8 cellular contexts compared by ENCODE assay signal in genomic region chr1:24384251-24385090, GRCh38. TPM values are rescaled to one million over a fixed set of nuclear protein-coding genes. Genes with fewer than 3 reads are reported as not detected.
DNase-seq lines count a peak whose midpoint lies in the region; ATAC-seq, FAIRE-seq and TF ChIP-seq lines count a peak whose summit lies in the region.

No MANE protein-coding gene starts in this region.

- H3K4me3 Mint-ChIP-seq in CD8-positive, alpha-beta memory T cell = peak overlapping the region in 4 of 7 donors; percentile 48 to 62 (median 57)
- no peak overlapping the region for H3K4me3 Mint-ChIP-seq in activated CD4-positive, alpha-beta memory T cell treated with anti-CD3 and anti-CD28 coated beads for 36 hours

- H3K36me3 ChIP-seq in CD8-positive, alpha-beta memory T cell (ENCODE audit: insufficient read depth, low read length) = no peaks in the 10 kb centered on the region
- H3K36me3 ChIP-seq in heart left ventricle (peaks cover 0 to 22% (median 1%) of the 10 kb centered on the region in 9 donors), upper lobe of right lung (peaks cover under 1% of the 10 kb centered on the region)

- TF ChIP-seq POLR2A in heart left ventricle (IDR thresholded peaks at IDR 0.05) = no peak

- no peak for TF ChIP-seq CTCF in heart left ventricle (IDR thresholded peaks at IDR 0.05)
- no peak for TF ChIP-seq CTCF in upper lobe of right lung (IDR thresholded peaks at IDR 0.05)

- ATAC-seq in heart left ventricle (peak in 3 of 4 donors; percentile 53 to 83 (median 65)), upper lobe of right lung (peak; percentile 86), HG03025 (IDR thresholded peaks at IDR 0.05; ENCODE audit: low FRiP score, unreplicated experiment) (no peak)

- H3K4me1 ChIP-seq in CD8-positive, alpha-beta memory T cell (ENCODE audit: insufficient read depth, low read length) = peaks cover 5% of the 10 kb centered on the region
- H3K4me1 ChIP-seq in heart left ventricle = peaks cover 0 to 18% (median 0%) of the 10 kb centered on the region in 12 donors
- peaks cover 15% of the 10 kb centered on the region for H3K4me1 ChIP-seq in upper lobe of right lung

- no peak for DNase-seq in CD8-positive, alpha-beta memory T cell
- DNase-seq in H4 (ENCODE audit: low spot score) (peak; percentile 58), heart left ventricle (no peak), upper lobe of right lung (no peak), SW 1271 (lab: John Stamatoyannopoulos, UW) (no peak), HTR-8/SVneo (ENCODE audit: insufficient read length, low spot score) (no peak)
- DNase-seq in activated CD4-positive, alpha-beta memory T cell treated with anti-CD3 and anti-CD28 coated beads for 36 hours = peak; percentile 78

- no peak overlapping the region for H3K27ac ChIP-seq in CD8-positive, alpha-beta memory T cell (ENCODE audit: low read depth, low read length)
- H3K27ac ChIP-seq in heart left ventricle = peak overlapping the region in 1 of 12 donors; percentile 69
- H3K27ac ChIP-seq in upper lobe of right lung = peak overlapping the region; percentile 69

- H3K4me1 Mint-ChIP-seq in CD8-positive, alpha-beta memory T cell = peaks cover 12 to 18% (median 16%) of the 10 kb centered on the region in 3 donors
- H3K4me1 Mint-ChIP-seq in activated CD4-positive, alpha-beta memory T cell treated with anti-CD3 and anti-CD28 coated beads for 36 hours (ENCODE audit: low read depth) = peaks cover 26% of the 10 kb centered on the region

- H3K4me3 ChIP-seq in CD8-positive, alpha-beta memory T cell (ENCODE audit: low read length) = no peak overlapping the region
- no peak overlapping the region for H3K4me3 ChIP-seq in heart left ventricle
- H3K4me3 ChIP-seq in upper lobe of right lung = peak overlapping the region; percentile 13

- peaks cover 0 to 18% (median 6%) of the 10 kb centered on the region in 3 donors for H3K36me3 Mint-ChIP-seq in CD8-positive, alpha-beta memory T cell
- peaks cover 5% of the 10 kb centered on the region for H3K36me3 Mint-ChIP-seq in activated CD4-positive, alpha-beta memory T cell treated with anti-CD3 and anti-CD28 coated beads for 36 hours

- intact Hi-C loops in activated CD4-positive, alpha-beta memory T cell treated with anti-CD3 and anti-CD28 coated beads for 36 hours (cut with micrococcal nuclease) = loop anchor here (1.0 to 2.0 kb wide), 3 partner anchors 20 to 64 kb away; no protein-coding TSS in a partner anchor
- intact Hi-C loops in heart left ventricle (cut with DNase I) = loop anchor here in 1 of 10 donors (5.0 to 10.0 kb wide), 2 partner anchors 57 to 90 kb away; no protein-coding TSS in a partner anchor
- intact Hi-C loops in upper lobe of right lung (cut with DNase I) = no loop called here

- POLR2A ChIA-PET in CD8-positive, alpha-beta memory T cell (lab: Charles Lee) = no interaction called here
- POLR2A ChIA-PET in activated CD4-positive, alpha-beta memory T cell treated with anti-CD3 and anti-CD28 coated beads for 36 hours (lab: Charles Lee) = interaction anchor here (0.5 to 2.0 kb wide), 4 partner anchors 33 to 195 kb away, joined by 3 to 4 read pairs (median 4); no protein-coding TSS in a partner anchor

- FAIRE-seq in HTR-8/SVneo (lab: Jason Lieb, UNC) = no peak

- CTCF ChIA-PET in CD8-positive, alpha-beta memory T cell (lab: Charles Lee) = interaction anchor here (0.8 to 2.2 kb wide), 5 partner anchors 18 to 234 kb away, joined by 3 to 9 read pairs (median 4); no protein-coding TSS in a partner anchor
- CTCF ChIA-PET in activated CD4-positive, alpha-beta memory T cell treated with anti-CD3 and anti-CD28 coated beads for 36 hours (lab: Charles Lee) = interaction anchor here (0.7 to 10.2 kb wide), 16 partner anchors 10 to 234 kb away, joined by 3 to 193 read pairs (median 5); partner anchors contain the start of genes IFNLR1, NIPAL3 and STPG1

- WGBS in heart left ventricle, 4 donors = 74 to 81% (median 78%) methylated on average over 11 to 13 of the region's 13 CpGs

- peak overlapping the region in 5 of 8 donors; percentile 15 to 85 (median 36) for H3K27ac Mint-ChIP-seq in CD8-positive, alpha-beta memory T cell
- peak overlapping the region; percentile 68 for H3K27ac Mint-ChIP-seq in activated CD4-positive, alpha-beta memory T cell treated with anti-CD3 and anti-CD28 coated beads for 36 hours

- H3K9me3 Mint-ChIP-seq in CD8-positive, alpha-beta memory T cell = no peaks in the 10 kb centered on the region
- no peaks in the 10 kb centered on the region for H3K9me3 Mint-ChIP-seq in activated CD4-positive, alpha-beta memory T cell treated with anti-CD3 and anti-CD28 coated beads for 36 hours

- no peaks in the 10 kb centered on the region for H3K27me3 ChIP-seq in CD8-positive, alpha-beta memory T cell (ENCODE audit: insufficient read depth, low read length, poor library complexity, severe bottlenecking)
- H3K27me3 ChIP-seq in heart left ventricle = no peaks in the 10 kb centered on the region
- H3K27me3 ChIP-seq in upper lobe of right lung = no peaks in the 10 kb centered on the region

- H3K27me3 Mint-ChIP-seq in CD8-positive, alpha-beta memory T cell = no peaks in the 10 kb centered on the region
- no peaks in the 10 kb centered on the region for H3K27me3 Mint-ChIP-seq in activated CD4-positive, alpha-beta memory T cell treated with anti-CD3 and anti-CD28 coated beads for 36 hours

- H3K9me3 ChIP-seq in CD8-positive, alpha-beta memory T cell (ENCODE audit: low read length) = no peaks in the 10 kb centered on the region
- H3K9me3 ChIP-seq in heart left ventricle (no peaks in the 10 kb centered on the region), upper lobe of right lung (no peaks in the 10 kb centered on the region)

RNA-seq across cellular contexts. Expression of gene STPG1, which starts 29.1 kb away (rescaled TPM):
- total RNA-seq in CD8-positive, alpha-beta memory T cell = 1 to 10 TPM; 5.1 to 5.6 TPM
- 4.9 TPM for polyA plus RNA-seq in CD8-positive, alpha-beta memory T cell
- 1.9 and 3.0 TPM in 2 replicates for total RNA-seq in H4 (2014; rRNA removed; shearing (Covaris generic))
- total RNA-seq in activated CD4-positive, alpha-beta memory T cell treated with anti-CD3 and anti-CD28 coated beads for 36 hours = 1 to 10 TPM; 7.5 to 8.3 TPM
- 1 to 10 TPM; 3.8 to 6.9 (median 4.8) TPM for total RNA-seq in heart left ventricle
- polyA plus RNA-seq in heart left ventricle = 1 to 10 TPM; 4.5 to 5.2 TPM
- 8.6 TPM for total RNA-seq in upper lobe of right lung

RNA-seq across cellular contexts. Expression of gene NIPAL3, which starts 31.1 kb away (rescaled TPM):
- 10 to 100 TPM; 31.3 to 33.2 TPM for total RNA-seq in CD8-positive, alpha-beta memory T cell
- polyA plus RNA-seq in CD8-positive, alpha-beta memory T cell = 55.5 TPM
- total RNA-seq in H4 (2014; rRNA removed; shearing (Covaris generic)) = 22.8 and 25.4 TPM in 2 replicates
- 10 to 100 TPM; 39.3 to 42.4 TPM for total RNA-seq in activated CD4-positive, alpha-beta memory T cell treated with anti-CD3 and anti-CD28 coated beads for 36 hours
- total RNA-seq in heart left ventricle (10 to 100 TPM; 24.7 to 48.3 (median 29.7) TPM), upper lobe of right lung (37.8 TPM)
- polyA plus RNA-seq in heart left ventricle = 10 to 100 TPM in 1 of 2 donors, 1 to 10 TPM in 1; 9.8 to 15.9 TPM

Comparison
In these comparisons a context has a peak if more than half of its experiments do, and no peak if none do; other contexts are left out.
1. DNase-seq: peak in H4 (single experiment) and activated CD4-positive, alpha-beta memory T cell treated with anti-CD3 and anti-CD28 coated beads for 36 hours (single experiment); none in CD8-positive, alpha-beta memory T cell (0 of 5), heart left ventricle (0 of 5), upper lobe of right lung (single experiment), SW 1271 (0 of 2) and HTR-8/SVneo (single experiment).